9 cellular contexts compared by ENCODE assay signal in genomic region chr10:17235136-17235535, GRCh38. TPM values are rescaled to one million over a fixed set of nuclear protein-coding genes. Genes with fewer than 3 reads are reported as not detected.
DNase-seq lines count a peak whose midpoint lies in the region; ATAC-seq and TF ChIP-seq lines count a peak whose summit lies in the region.
"Had no signal": no experiment of that assay in that cellular context is flagged by ENCODE, and none has a peak within 500 bp of the region (broad histone marks: within the 10 kb centered on the region; RNA-seq: fewer than 3 reads in every experiment).

No MANE protein-coding gene starts in this region.

- TF ChIP-seq CTCF in DND-41 (IDR thresholded peaks at IDR 0.05; ENCODE audit: borderline replicate concordance, extremely low read depth, low read length, poor library complexity, severe bottlenecking) (peak; percentile 47), OCI-LY7 (conservative IDR thresholded peaks at IDR 0.05; ENCODE audit: low read length) (0 out of 2 replicates have a peak, but pooled peaks have one; percentile 19), fibroblast of lung (conservative IDR thresholded peaks at IDR 0.05 in 1 of 2, IDR thresholded peaks at IDR 0.05 in 1 of 2; ENCODE audit: low read depth in 1 of 2, low read length in 2 of 2) (no peak)

- no peak overlapping the region for H2AFZ ChIP-seq in DND-41 (ENCODE audit: low read depth, low read length)
- no peak overlapping the region for H2AFZ ChIP-seq in OCI-LY7 (ENCODE audit: low read length)
- no peak overlapping the region for H2AFZ ChIP-seq in fibroblast of lung (ENCODE audit: low read length)

- ATAC-seq in DND-41 (ENCODE audit: insufficient read depth, low read depth) (no peak), HG03039 (IDR thresholded peaks at IDR 0.05; ENCODE audit: unreplicated experiment) (no peak)

- intact Hi-C loops in OCI-LY7 (cut with micrococcal nuclease; ENCODE audit: unreplicated experiment): loop anchor here (10.0 kb wide), 1 partner anchor 1370 kb away; the partner anchor contains the start of gene MINDY3

- CTCF ChIA-PET in OCI-LY7 (lab: Charles Lee; ENCODE audit: unreplicated experiment): no interaction called here

- H3K4me3 ChIP-seq in DND-41 (ENCODE audit: low read depth in 1 of 2, low read length in 2 of 2): no peak overlapping the region
- H3K4me3 ChIP-seq in OCI-LY7 (ENCODE audit: low read depth, low read length, poor library complexity, severe bottlenecking): no peak overlapping the region
- H3K4me3 ChIP-seq in fibroblast of lung (replicated peaks in 1 of 4; ENCODE audit: control extremely low read depth in 1 of 4, insufficient read depth in 1 of 4, low read depth in 3 of 4, low read length in 4 of 4): peak overlapping the region; percentile 14 to 100 (median 29)
- H3K4me3 ChIP-seq in skeletal muscle satellite cell (ENCODE audit: low read length): peak overlapping the region; percentile 41

- no peaks in the 10 kb centered on the region for H3K9me2 ChIP-seq in OCI-LY7 (ENCODE audit: insufficient read depth, low read length)

- no peak overlapping the region for H3K9ac ChIP-seq in DND-41 (ENCODE audit: low read depth, low read length)
- peak overlapping the region; percentile 27 for H3K9ac ChIP-seq in fibroblast of lung (ENCODE audit: insufficient read depth, low read length)
- peak overlapping the region; percentile 32 for H3K9ac ChIP-seq in skeletal muscle satellite cell (ENCODE audit: low read depth, low read length)

- H3K4me2 ChIP-seq in DND-41 (ENCODE audit: insufficient read depth, low read length): no peak overlapping the region
- no peak overlapping the region for H3K4me2 ChIP-seq in OCI-LY7 (ENCODE audit: low read length)
- peak overlapping the region; percentile 71 for H3K4me2 ChIP-seq in fibroblast of lung (ENCODE audit: extremely low read depth, insufficient read depth, low read length)
- H3K4me2 ChIP-seq in skeletal muscle satellite cell (ENCODE audit: low read length): peak overlapping the region; percentile 91

- H3K9me3 ChIP-seq in DND-41 (ENCODE audit: insufficient read depth, low read length, severe bottlenecking) (no peaks in the 10 kb centered on the region), OCI-LY7 (ENCODE audit: low read length) (no peaks in the 10 kb centered on the region), fibroblast of lung (ENCODE audit: control insufficient read depth, insufficient read depth, low read depth, low read length) (no peaks in the 10 kb centered on the region), skeletal muscle satellite cell (replicated peaks; ENCODE audit: low read length) (no peaks in the 10 kb centered on the region)

- no TSS peak for BruUV-seq in OCI-LY7 (replicated peaks; lab: Mats Ljungman, UMichigan)

- H3K79me2 ChIP-seq in DND-41 (ENCODE audit: insufficient read depth, low read length) (peaks cover 28% of the 10 kb centered on the region), OCI-LY7 (ENCODE audit: insufficient read depth, low read depth, low read length) (no peaks in the 10 kb centered on the region), fibroblast of lung (ENCODE audit: control insufficient read depth, insufficient read depth, low read length) (peaks cover 52% of the 10 kb centered on the region)

- H3K36me3 ChIP-seq in DND-41 (ENCODE audit: insufficient read depth, low read length) (peaks cover 79% of the 10 kb centered on the region), OCI-LY7 (ENCODE audit: insufficient read depth, low read length) (no peaks in the 10 kb centered on the region), fibroblast of lung (ENCODE audit: control insufficient read depth, insufficient read depth, low read length) (peaks cover 22% of the 10 kb centered on the region), skeletal muscle satellite cell (ENCODE audit: insufficient read depth, low read length) (peaks cover 75% of the 10 kb centered on the region)

- DNase-seq in DND-41 (peak; percentile 11), OCI-LY7 (ENCODE audit: low spot score) (no peak), fibroblast of lung (ENCODE audit: low read depth in 2 of 2) (no peak), middle frontal gyrus (ENCODE audit: extremely low spot score, low spot score) (no peak), GM19240 (ENCODE audit: insufficient read length, low spot score) (no peak)
- DNase-seq: activated gamma-delta T cell treated with Interleukin-2 at 50 U/mL for 16 hours, NCI-H1105 had no signal

- no peak overlapping the region for H3K27ac ChIP-seq in DND-41 (ENCODE audit: low read length)
- no peak overlapping the region for H3K27ac ChIP-seq in OCI-LY7 (ENCODE audit: low read depth, low read length, poor library complexity, severe bottlenecking)
- H3K27ac ChIP-seq in fibroblast of lung (ENCODE audit: insufficient read depth, low read length): peak overlapping the region; percentile 51

- POLR2A ChIA-PET in OCI-LY7 (lab: Charles Lee): no interaction called here

- peaks cover 48% of the 10 kb centered on the region for H4K20me1 ChIP-seq in DND-41 (ENCODE audit: insufficient read depth, low read length)
- no peaks in the 10 kb centered on the region for H4K20me1 ChIP-seq in OCI-LY7 (ENCODE audit: insufficient read depth, low read length)
- peaks cover 21% of the 10 kb centered on the region for H4K20me1 ChIP-seq in fibroblast of lung (ENCODE audit: control insufficient read depth, extremely low read depth, insufficient read depth, low read length)

- H3K27me3 ChIP-seq in DND-41 (ENCODE audit: insufficient read depth, low read length, poor library complexity): no peaks in the 10 kb centered on the region
- H3K27me3 ChIP-seq in fibroblast of lung (ENCODE audit: control insufficient read depth, insufficient read depth, low read length): no peaks in the 10 kb centered on the region
- H3K27me3 ChIP-seq in skeletal muscle satellite cell (ENCODE audit: control insufficient read depth, insufficient read depth, low read length): no peaks in the 10 kb centered on the region

- H3K4me1 ChIP-seq in DND-41 (ENCODE audit: insufficient read depth, low read length) (peaks cover 22% of the 10 kb centered on the region), OCI-LY7 (ENCODE audit: insufficient read depth, low read length, poor library complexity, severe bottlenecking) (peaks cover 5% of the 10 kb centered on the region), fibroblast of lung (ENCODE audit: control insufficient read depth, extremely low read depth, insufficient read depth, low read length) (peaks cover 10% of the 10 kb centered on the region), skeletal muscle satellite cell (ENCODE audit: control insufficient read depth, insufficient read depth, low read length) (peaks cover 32% of the 10 kb centered on the region)

RNA-seq across cellular contexts. Expression of gene VIM, which starts 7.1 kb away (rescaled TPM):
- 0.46 and 3.4 TPM in 2 replicates for total RNA-seq in OCI-LY7 (2014; rRNA removed; shearing (Covaris generic))
- total RNA-seq in OCI-LY7 (2022) (0.88 and 1.3 TPM in 2 replicates), fibroblast of lung (4,550 and 7,192 TPM in 2 replicates)
- 4,882 and 6,609 TPM in 2 replicates for polyA plus RNA-seq in fibroblast of lung
- polyA plus RNA-seq in fibroblast of lung (2012): 5,279 and 8,158 TPM in 2 replicates
- polyA minus RNA-seq in fibroblast of lung (ENCODE audit: low replicate concordance): 3,855 and 6,261 TPM in 2 replicates
- total RNA-seq in skeletal muscle satellite cell (2012; rRNA removed): 9,208 and 11,075 TPM in 2 replicates

RNA-seq across cellular contexts. Expression of gene TRDMT1, which starts 33.7 kb away (rescaled TPM):
- 10.4 and 12.7 TPM in 2 replicates for total RNA-seq in OCI-LY7 (2014; rRNA removed; shearing (Covaris generic))
- total RNA-seq in OCI-LY7 (2022) (11.9 and 12.2 TPM in 2 replicates), fibroblast of lung (4.4 and 5.8 TPM in 2 replicates)
- polyA plus RNA-seq in fibroblast of lung: 6.0 and 7.0 TPM in 2 replicates
- 4.3 and 4.5 TPM in 2 replicates for polyA plus RNA-seq in fibroblast of lung (2012)
- 0.79 and 2.6 TPM in 2 replicates for polyA minus RNA-seq in fibroblast of lung (ENCODE audit: low replicate concordance)
- total RNA-seq in skeletal muscle satellite cell (2012; rRNA removed): 4.8 and 5.8 TPM in 2 replicates

Comparison
In these comparisons a context has a peak if more than half of its experiments do, and no peak if none do; other contexts are left out.
1. H3K4me2 ChIP-seq: peak in fibroblast of lung (single experiment) and skeletal muscle satellite cell (single experiment); none in DND-41 (single experiment) and OCI-LY7 (single experiment).
2. H3K4me3 ChIP-seq: peak in fibroblast of lung (4 of 4) and skeletal muscle satellite cell (single experiment); none in DND-41 (0 of 2) and OCI-LY7 (single experiment).
3. CTCF ChIP-seq: peak in DND-41 (single experiment) and OCI-LY7 (single experiment); none in fibroblast of lung (0 of 2).
4. RNA of gene VIM, which starts 7.1 kb away (total RNA-seq): 4,550 to 7,192 TPM in fibroblast of lung; 0.46 to 3.4 TPM in OCI-LY7; every median in the first group is over 1,000 times any median in the second.